Comparison of ENCODE assay signal across 13 cellular contexts in genomic region chr14:51014086-51014485, GRCh38.
A peak's percentile ranks its signal among the peaks of the same experiment; 100 is the strongest.
DNase-seq lines count a peak whose midpoint lies in the region; TF ChIP-seq lines count a peak whose summit lies in the region.
"Had no signal": no experiment of that assay in that cellular context is flagged by ENCODE, and none has a peak within 500 bp of the region (broad histone marks: within the 10 kb centered on the region; RNA-seq: fewer than 3 reads in every experiment).

No MANE protein-coding gene starts in this region.

- H3K9me3 Mint-ChIP-seq in chondrocyte (ENCODE audit: low read depth), result no peaks in the 10 kb centered on the region
- H3K9me3 Mint-ChIP-seq in endodermal cell, result peaks cover 6% of the 10 kb centered on the region

- H3K9me3 ChIP-seq in HEK293 (ENCODE audit: control insufficient read depth, insufficient read depth, low read depth, low read length), result no peaks in the 10 kb centered on the region; the same call in none of the 2 replicates
- H3K9me3 ChIP-seq in mesenchymal stem cell (ENCODE audit: control insufficient read depth, low read length), result no peaks in the 10 kb centered on the region
- H3K9me3 ChIP-seq in endodermal cell (ENCODE audit: control insufficient read depth, low read length), result no peaks in the 10 kb centered on the region
- H3K9me3 ChIP-seq: esophagus muscularis mucosa, lower lobe of right lung had no signal

- no peak overlapping the region for H3K4me2 ChIP-seq in mesenchymal stem cell (ENCODE audit: low read length, poor library complexity, severe bottlenecking)

- CTCF ChIA-PET in HEK293 (lab: Yijun Ruan, JAX), result no interaction called here

- H3K4me3 ChIP-seq in HEK293 (ENCODE audit: low read depth, low read length), result no peak overlapping the region
- no peak overlapping the region for H3K4me3 ChIP-seq in mesenchymal stem cell (ENCODE audit: insufficient read depth in 1 of 2, low read depth in 1 of 2, low read length in 2 of 2)
- H3K4me3 ChIP-seq in endodermal cell (ENCODE audit: low read length), result no peak overlapping the region
- H3K4me3 ChIP-seq: esophagus muscularis mucosa, lower lobe of right lung had no signal

- no peaks in the 10 kb centered on the region for H3K27me3 Mint-ChIP-seq in chondrocyte (ENCODE audit: low read depth)
- H3K27me3 Mint-ChIP-seq in endodermal cell (ENCODE audit: insufficient read depth), result peaks cover 2% of the 10 kb centered on the region

- H2AK5ac ChIP-seq in mesenchymal stem cell (ENCODE audit: low read length, severe bottlenecking), result no peak overlapping the region

- intact Hi-C loops in posterior vena cava (cut with DNase I), result no loop called here

- H3K4me3 Mint-ChIP-seq in chondrocyte (ENCODE audit: unreplicated experiment) (no peak overlapping the region), endodermal cell (no peak overlapping the region)
- H3K4me3 Mint-ChIP-seq: activated CD8-positive, alpha-beta memory T cell treated with anti-CD3 and anti-CD28 coated beads, Interleukin-2, amount 10 ng/mL, durations not matched to agents 7 days and 5 days had no signal

- H3K27ac Mint-ChIP-seq in chondrocyte (ENCODE audit: unreplicated experiment) (peak overlapping the region; percentile 22), endodermal cell (no peak overlapping the region)
- H3K27ac Mint-ChIP-seq: activated CD8-positive, alpha-beta memory T cell treated with anti-CD3 and anti-CD28 coated beads, Interleukin-2, amount 10 ng/mL, durations not matched to agents 7 days and 5 days had no signal

- H3K23ac ChIP-seq in mesenchymal stem cell (ENCODE audit: low read length in 2 of 2), result no peak overlapping the region

- no peak overlapping the region for H4K91ac ChIP-seq in mesenchymal stem cell (ENCODE audit: low read length)

- H2BK5ac ChIP-seq in mesenchymal stem cell (ENCODE audit: low read depth, low read length, poor library complexity, severe bottlenecking), result no peak overlapping the region

- H3K9ac ChIP-seq in mesenchymal stem cell (ENCODE audit: low read length) (peak overlapping the region; percentile 45), endodermal cell (ENCODE audit: extremely low read depth, low read length, poor library complexity, severe bottlenecking) (no peak overlapping the region)

- no peak overlapping the region for H3K4ac ChIP-seq in mesenchymal stem cell (ENCODE audit: low read depth in 1 of 2, low read length in 2 of 2)

- no peaks in the 10 kb centered on the region for H3K79me1 ChIP-seq in mesenchymal stem cell (replicated peaks; ENCODE audit: low read length, poor library complexity, severe bottlenecking)

- H4K8ac ChIP-seq in mesenchymal stem cell (ENCODE audit: low read length), result no peak overlapping the region

- H3K27me3 ChIP-seq in mesenchymal stem cell (ENCODE audit: control insufficient read depth in 1 of 2, insufficient read depth in 1 of 2, low read length in 2 of 2), result no peaks in the 10 kb centered on the region
- H3K27me3 ChIP-seq in endodermal cell (ENCODE audit: control insufficient read depth, insufficient read depth, low read length, poor library complexity, severe bottlenecking), result no peaks in the 10 kb centered on the region
- H3K27me3 ChIP-seq: esophagus muscularis mucosa had no signal

- no peak overlapping the region for H2BK12ac ChIP-seq in mesenchymal stem cell (ENCODE audit: low read length in 2 of 2)

- POLR2A ChIA-PET in HEK293 (lab: Yijun Ruan, JAX), result no interaction called here

- no peak overlapping the region for H2AFZ ChIP-seq in mesenchymal stem cell (ENCODE audit: low read depth, low read length)

- no peak overlapping the region for H2BK15ac ChIP-seq in mesenchymal stem cell (ENCODE audit: low read depth, poor library complexity, severe bottlenecking)

- no peak overlapping the region for H2BK120ac ChIP-seq in mesenchymal stem cell (ENCODE audit: low read depth, low read length)

- no peak overlapping the region for H3K14ac ChIP-seq in mesenchymal stem cell (ENCODE audit: low read length in 2 of 2)

- H3K27ac ChIP-seq in HEK293 (ENCODE audit: extremely low read depth, low read depth, low read length), result no peak overlapping the region
- no peak overlapping the region for H3K27ac ChIP-seq in mesenchymal stem cell (ENCODE audit: low read length, poor library complexity, severe bottlenecking)
- H3K27ac ChIP-seq in endodermal cell (ENCODE audit: low read depth, low read length), result no peak overlapping the region
- H3K27ac ChIP-seq: esophagus muscularis mucosa, lower lobe of right lung had no signal

- 92% methylated on average over 2 of the region's 2 CpGs for WGBS in mesenchymal stem cell
- WGBS in endodermal cell (ENCODE audit: insufficient coverage in 1 of 2, insufficient read length in 1 of 2), 2 experiments, result 89 to 92% methylated on average over 2 of the region's 2 CpGs

- in situ Hi-C loops in ACHN (cut with HindIII; ENCODE audit: low pct_ligation_motif_present, low pct_unique_long_range_greater_than_20kb, low sequenced_read_pairs), result no loop called here

- TF ChIP-seq CTCF in HEK293 (tag by site-specific recombination; IDR thresholded peaks at IDR 0.05), result no peak
- no peak for TF ChIP-seq CTCF in chondrocyte (IDR thresholded peaks at IDR 0.05)
- TF ChIP-seq CTCF in endodermal cell (conservative IDR thresholded peaks at IDR 0.05), result no peak

- H3K4me1 Mint-ChIP-seq in chondrocyte (ENCODE audit: low read depth) (peaks cover 24% of the 10 kb centered on the region), endodermal cell (no peaks in the 10 kb centered on the region)
- H3K4me1 Mint-ChIP-seq: activated CD8-positive, alpha-beta memory T cell treated with anti-CD3 and anti-CD28 coated beads, Interleukin-2, amount 10 ng/mL, durations not matched to agents 7 days and 5 days had no signal

- H3K4me1 ChIP-seq in HEK293 (ENCODE audit: control insufficient read depth, insufficient read depth, low read length) (peaks cover 11% of the 10 kb centered on the region), mesenchymal stem cell (ENCODE audit: control insufficient read depth, insufficient read depth, low read depth, low read length) (no peaks in the 10 kb centered on the region), endodermal cell (ENCODE audit: control insufficient read depth, insufficient read depth, low read length) (no peaks in the 10 kb centered on the region)
- H3K4me1 ChIP-seq: lower lobe of right lung had no signal

- no peak overlapping the region for H3K18ac ChIP-seq in mesenchymal stem cell (ENCODE audit: low read depth in 1 of 2, low read length in 2 of 2)

- peak; percentile 58 for DNase-seq in ACHN
- no peak for DNase-seq in chondrocyte (ENCODE audit: low spot score)
- no peak for DNase-seq in mesenchymal stem cell
- DNase-seq in posterior vena cava (ENCODE audit: low spot score), result no peak
- no peak for DNase-seq in activated T-cell treated with anti-CD3 and anti-CD28 coated beads for 4 hours
- no peak for DNase-seq in endodermal cell
- DNase-seq in NCI-H69 (lab: John Stamatoyannopoulos, UW), result no peak
- DNase-seq: activated CD8-positive, alpha-beta memory T cell treated with anti-CD3 and anti-CD28 coated beads, Interleukin-2, amount 10 ng/mL, durations not matched to agents 7 days and 5 days; lower lobe of right lung; NCI-H1417; retina had no signal

- H3K36me3 Mint-ChIP-seq in chondrocyte (ENCODE audit: low read depth) (peaks cover 4% of the 10 kb centered on the region), endodermal cell (ENCODE audit: low read depth) (no peaks in the 10 kb centered on the region)
- H3K36me3 Mint-ChIP-seq: activated CD8-positive, alpha-beta memory T cell treated with anti-CD3 and anti-CD28 coated beads, Interleukin-2, amount 10 ng/mL, durations not matched to agents 7 days and 5 days had no signal

- H3K36me3 ChIP-seq in HEK293 (ENCODE audit: control insufficient read depth in 2 of 2, insufficient read depth in 1 of 2, low read length in 2 of 2) (peaks cover 0 to 4% of the 10 kb centered on the region in 2 experiments; a peak in 2 of 3 replicates), mesenchymal stem cell (ENCODE audit: control insufficient read depth in 1 of 2, insufficient read depth in 2 of 2, low read depth in 1 of 2, low read length in 2 of 2) (no peaks in the 10 kb centered on the region), endodermal cell (ENCODE audit: control insufficient read depth, insufficient read depth, low read length) (no peaks in the 10 kb centered on the region)
- H3K36me3 ChIP-seq: esophagus muscularis mucosa, lower lobe of right lung had no signal

TF ChIP-seq in HEK293, 187 proteins besides CTCF, POLR2A, EP300 and RAD21 (continues in another document):
- TF ChIP-seq ZSCAN16 (tag by site-specific recombination; IDR thresholded peaks at IDR 0.05), result no peak
- TF ChIP-seq ZNF580 (tag by site-specific recombination; IDR thresholded peaks at IDR 0.05), result 0 out of 2 replicates have a peak, but pooled peaks have one; percentile 45
- no peak for TF ChIP-seq SALL2 (tag by site-specific recombination; IDR thresholded peaks at IDR 0.05; ENCODE audit: borderline replicate concordance)
- TF ChIP-seq ZNF843 (tag by site-specific recombination; IDR thresholded peaks at IDR 0.05), result peak; percentile 88
- no peak for TF ChIP-seq ZSCAN4 (tag by site-specific recombination; IDR thresholded peaks at IDR 0.05)
- TF ChIP-seq ZBTB6 (tag by site-specific recombination; IDR thresholded peaks at IDR 0.05), result peak; percentile 87
